Comparison of ENCODE assay signal across 18 cellular contexts in the genomic region with DNA sequence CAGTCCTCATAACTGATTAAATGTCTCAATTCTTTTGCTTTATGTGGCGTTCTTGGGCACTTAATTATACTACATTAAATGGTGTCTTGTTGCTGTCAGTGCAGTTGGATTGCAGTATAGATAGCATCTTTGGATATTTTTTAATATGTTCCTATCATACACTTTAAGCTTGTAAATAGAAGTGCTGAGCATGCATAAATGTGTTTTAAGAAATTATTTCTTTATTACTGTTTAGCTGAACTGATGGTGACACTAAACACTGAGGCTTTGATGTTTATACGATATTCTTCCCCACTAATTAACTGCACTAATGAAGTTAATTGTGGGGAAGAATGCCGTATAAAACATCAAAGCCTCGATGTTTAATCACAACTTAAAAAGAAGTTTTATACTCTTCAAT.
DNase-seq lines count a peak whose midpoint lies in the region; ATAC-seq, FAIRE-seq and TF ChIP-seq lines count a peak whose summit lies in the region.
"Had no signal": no experiment of that assay in that cellular context is flagged by ENCODE, and none has a peak within 500 bp of the region (broad histone marks: within the 10 kb centered on the region; RNA-seq: fewer than 3 reads in every experiment).

No MANE protein-coding gene starts in this region.

- 69% methylated on average over 4 of the region's 4 CpGs for WGBS in SK-N-SH (ENCODE audit: low lambda C conversion rate)
- 59% methylated on average over 4 of the region's 4 CpGs for WGBS in A549 (ENCODE audit: missing lambda C conversion rate)
- no CpG with 5 or more reads among the region's 4 CpGs for WGBS in IMR-90 (ENCODE audit: extremely low coverage in 2 of 2, insufficient read length in 1 of 2), 2 experiments
- WGBS in esophagus muscularis mucosa, result 71% methylated on average over 4 of the region's 4 CpGs

- H3K4me1 ChIP-seq in SK-N-SH (ENCODE audit: control insufficient read depth in 1 of 2, insufficient read depth in 2 of 2, low read depth in 1 of 2, low read length in 1 of 2), result peaks cover 19 to 27% of the 10 kb centered on the region in 2 experiments
- H3K4me1 ChIP-seq in A549, result no peaks in the 10 kb centered on the region
- H3K4me1 ChIP-seq in IMR-90 (ENCODE audit: control insufficient read depth, insufficient read depth, low read length), result peaks cover 20% of the 10 kb centered on the region
- H3K4me1 ChIP-seq in esophagus muscularis mucosa, result peaks cover 3 to 24% (median 21%) of the 10 kb centered on the region in 4 donors

- H2AK5ac ChIP-seq in IMR-90 (ENCODE audit: low read depth, low read length), result no peak overlapping the region

- H3K56ac ChIP-seq in IMR-90 (ENCODE audit: extremely low read depth, insufficient read depth, low read length), result no peak overlapping the region

- DNase-seq in SK-N-SH (no peak), A549 (ENCODE audit: low read depth in 1 of 2, low spot score in 1 of 2) (no peak), IMR-90 (no peak), immature natural killer cell (no peak), esophagus muscularis mucosa (ENCODE audit: extremely low spot score) (no peak), frontal cortex (ENCODE audit: low spot score in 2 of 2) (no peak)
- no peak for DNase-seq in stimulated activated CD4-positive, alpha-beta T cell treated with anti-CD3 and anti-CD28 coated beads, Interleukin-2, amount 100 ng/mL, for 48 hours
- DNase-seq: Calu3; CD8-positive, alpha-beta T cell; GF-D8; H7 had no signal

- no peak overlapping the region for H2BK120ac ChIP-seq in IMR-90 (ENCODE audit: low read depth, low read length)

- H4K20me1 ChIP-seq in SK-N-SH (ENCODE audit: insufficient read depth), result peaks cover 9% of the 10 kb centered on the region
- H4K20me1 ChIP-seq in IMR-90 (ENCODE audit: insufficient read depth, low read length), result peaks cover 6% of the 10 kb centered on the region; the same call in 1 of the 2 replicates

- H3K9me3 ChIP-seq in SK-N-SH (no peaks in the 10 kb centered on the region), A549 (no peaks in the 10 kb centered on the region), IMR-90 (ENCODE audit: control insufficient read depth, insufficient read depth, low read length) (no peaks in the 10 kb centered on the region), esophagus muscularis mucosa (no peaks in the 10 kb centered on the region)
- H3K9me3 ChIP-seq: BLaER1 treated with 17β-estradiol and CSF1 and Interleukin-3, amounts not matched to agents 10 nM and 100 nM had no signal

- H2AK9ac ChIP-seq in IMR-90 (replicated peaks; ENCODE audit: low read depth, low read length, poor library complexity), result no peak overlapping the region

- no peak overlapping the region for H3K4me2 ChIP-seq in SK-N-SH
- no peak overlapping the region for H3K4me2 ChIP-seq in A549
- no peak overlapping the region for H3K4me2 ChIP-seq in IMR-90 (ENCODE audit: low read depth, low read length)
- H3K4me2 ChIP-seq: GM23338 had no signal

- peaks cover 42 to 65% of the 10 kb centered on the region in 2 donors for H3K4me1 Mint-ChIP-seq in immature natural killer cell

- peaks cover 33 to 51% of the 10 kb centered on the region in 2 experiments for H3K79me1 ChIP-seq in IMR-90 (ENCODE audit: low read depth in 1 of 2, low read length in 2 of 2)

- intact Hi-C loops in IMR-90 (cut with micrococcal nuclease), result no loop called here
- intact Hi-C loops in esophagus muscularis mucosa (cut with DNase I), result no loop called here

- H3K9me1 ChIP-seq in IMR-90 (ENCODE audit: insufficient read depth, low read length), result peaks cover 22% of the 10 kb centered on the region

- peaks cover 28% of the 10 kb centered on the region for H3F3A ChIP-seq in SK-N-SH (replicated peaks; ENCODE audit: insufficient read depth)

- H2BK5ac ChIP-seq in IMR-90 (ENCODE audit: low read depth, low read length, poor library complexity, severe bottlenecking), result no peak overlapping the region

- H3K27ac ChIP-seq in SK-N-SH (ENCODE audit: low read depth in 2 of 2, low read length in 1 of 2), result no peak overlapping the region; a peak in 1 of 4 replicates
- no peak overlapping the region for H3K27ac ChIP-seq in A549
- no peak overlapping the region for H3K27ac ChIP-seq in IMR-90 (ENCODE audit: insufficient read depth, low read length)
- no peak overlapping the region for H3K27ac ChIP-seq in esophagus muscularis mucosa (replicated peaks in 1 of 4)
- H3K27ac ChIP-seq: 22Rv1, HL-60 had no signal

- CTCF ChIA-PET in SK-N-SH (lab: Yijun Ruan, JAX) (no interaction called here), A549 (lab: Yijun Ruan, JAX) (no interaction called here), IMR-90 (lab: Yijun Ruan, JAX) (no interaction called here)

- H2BK20ac ChIP-seq in IMR-90 (ENCODE audit: low read depth, low read length), result no peak overlapping the region

- H3K23ac ChIP-seq in IMR-90 (ENCODE audit: low read depth, low read length), result no peak overlapping the region

- peaks cover 0 to 5% (median 3%) of the 10 kb centered on the region in 3 donors for H3K27me3 Mint-ChIP-seq in immature natural killer cell (ENCODE audit: low read depth in 3 of 3)
- H3K27me3 Mint-ChIP-seq: IgD-negative memory B cell had no signal

- H4K91ac ChIP-seq in IMR-90 (ENCODE audit: insufficient read depth, low read depth, low read length), result no peak overlapping the region

- H3K79me2 ChIP-seq in SK-N-SH (ENCODE audit: insufficient read depth), result peaks cover 43% of the 10 kb centered on the region; the same call in 1 of the 2 replicates

- no peak for ATAC-seq in SK-N-SH treated with all-trans-retinoic acid at 6 μM for 48 hours
- ATAC-seq in A549, result no peak
- ATAC-seq in IMR-90 (ENCODE audit: low read depth), result no peak
- ATAC-seq: CD8-positive, alpha-beta T cell; GM23338; HCT116 had no signal

- TF ChIP-seq RAD21 in SK-N-SH (IDR thresholded peaks at IDR 0.05; ENCODE audit: low read length) (no peak), A549 (conservative IDR thresholded peaks at IDR 0.05 in 1 of 2, IDR thresholded peaks at IDR 0.05 in 1 of 2) (no peak), IMR-90 (IDR thresholded peaks at IDR 0.05; ENCODE audit: low read length) (no peak)

- H3K36me3 ChIP-seq in SK-N-SH (replicated peaks in 1 of 2; ENCODE audit: control insufficient read depth in 1 of 2, insufficient read depth in 2 of 2, low read length in 1 of 2), result peaks cover 9 to 13% of the 10 kb centered on the region in 2 experiments
- peaks cover 7% of the 10 kb centered on the region for H3K36me3 ChIP-seq in IMR-90 (ENCODE audit: control insufficient read depth, insufficient read depth, low read length)
- H3K36me3 ChIP-seq in esophagus muscularis mucosa, result no peaks in the 10 kb centered on the region

- H4K8ac ChIP-seq in IMR-90 (ENCODE audit: low read depth in 2 of 2, low read length in 2 of 2), result no peak overlapping the region

- dilution Hi-C loops in IMR-90 (cut with HindIII; ENCODE audit: low sequenced_read_pairs, unreplicated experiment), result no loop called here

- H3K14ac ChIP-seq in IMR-90 (replicated peaks; ENCODE audit: low read depth, low read length), result no peak overlapping the region

- no peak overlapping the region for H2BK15ac ChIP-seq in IMR-90 (ENCODE audit: low read depth, low read length)

- TF ChIP-seq EP300 in SK-N-SH (IDR thresholded peaks at IDR 0.05; ENCODE audit: borderline replicate concordance in 1 of 2, low read depth in 1 of 2, low read length in 1 of 2) (no peak; a peak in 1 of 4 replicates), A549 (IDR thresholded peaks at IDR 0.05) (no peak), esophagus muscularis mucosa (IDR thresholded peaks at IDR 0.05) (no peak)

- H3K27me3 ChIP-seq in SK-N-SH (ENCODE audit: insufficient read depth), result no peaks in the 10 kb centered on the region
- no peaks in the 10 kb centered on the region for H3K27me3 ChIP-seq in IMR-90 (ENCODE audit: control insufficient read depth, insufficient read depth, low read length)
- no peaks in the 10 kb centered on the region for H3K27me3 ChIP-seq in esophagus muscularis mucosa
- H3K27me3 ChIP-seq: BLaER1 treated with 17β-estradiol and CSF1 and Interleukin-3, amounts not matched to agents 10 nM and 100 nM had no signal

- H4K5ac ChIP-seq in IMR-90 (ENCODE audit: low read depth, low read length), result no peak overlapping the region

- FAIRE-seq in A549 (lab: Jason Lieb, UNC), result no peak
- FAIRE-seq in frontal cortex (lab: Jason Lieb, UNC), result no peak

- no peaks in the 10 kb centered on the region for H3K9me3 Mint-ChIP-seq in immature natural killer cell
- H3K9me3 Mint-ChIP-seq: CD8-positive, alpha-beta T cell; GM23338; IgD-negative memory B cell had no signal

- peak overlapping the region in 5 of 6 donors; percentile 52 to 89 (median 81) for H3K27ac Mint-ChIP-seq in immature natural killer cell
- H3K27ac Mint-ChIP-seq: CD8-positive, alpha-beta T cell; GM23338; IgD-negative memory B cell had no signal

- TF ChIP-seq POLR2A in A549 (IDR thresholded peaks at IDR 0.05; ENCODE audit: low read length), result no peak
- no peak for TF ChIP-seq POLR2A in IMR-90 (IDR thresholded peaks at IDR 0.05; ENCODE audit: low read depth, low read length)
- no peak for TF ChIP-seq POLR2A in esophagus muscularis mucosa (IDR thresholded peaks at IDR 0.05; ENCODE audit: low read depth)

- no peaks in the 10 kb centered on the region for H3K9me2 ChIP-seq in SK-N-SH

- no TSS peak for BruUV-seq in IMR-90 (replicated peaks; lab: Mats Ljungman, UMichigan)

- in situ Hi-C loops in IMR-90 (cut with MboI; ENCODE audit: low sequenced_read_pairs), result no loop called here

- H3K9ac ChIP-seq in SK-N-SH, result no peak overlapping the region
- H3K9ac ChIP-seq in IMR-90 (ENCODE audit: low read depth, low read length), result no peak overlapping the region

- POLR2A ChIA-PET in SK-N-SH (lab: Yijun Ruan, JAX) (no interaction called here), A549 (lab: Yijun Ruan, JAX) (no interaction called here), IMR-90 (lab: Charles Lee; ENCODE audit: unreplicated experiment) (no interaction called here)

- TF ChIP-seq CTCF in SK-N-SH (IDR thresholded peaks at IDR 0.05), result no peak
- no peak for TF ChIP-seq CTCF in A549 (IDR thresholded peaks at IDR 0.05)
- no peak for TF ChIP-seq CTCF in IMR-90 (conservative IDR thresholded peaks at IDR 0.05; ENCODE audit: low read depth, low read length)
- TF ChIP-seq CTCF in esophagus muscularis mucosa (IDR thresholded peaks at IDR 0.05), result no peak

- H2AFZ ChIP-seq in SK-N-SH (ENCODE audit: low read depth) (no peak overlapping the region), IMR-90 (replicated peaks; ENCODE audit: low read length, poor library complexity) (no peak overlapping the region)
- H2AFZ ChIP-seq: GM23338 had no signal

- no peak overlapping the region for H3K4me3 Mint-ChIP-seq in immature natural killer cell
- H3K4me3 Mint-ChIP-seq: CD8-positive, alpha-beta T cell; GM23338; IgD-negative memory B cell had no signal

- no peak overlapping the region for H3K18ac ChIP-seq in IMR-90 (ENCODE audit: low read depth, low read length)

- no peak overlapping the region for H3K4ac ChIP-seq in IMR-90 (ENCODE audit: low read depth, low read length)

- H3K4me3 ChIP-seq in SK-N-SH (ENCODE audit: low read depth in 2 of 2, low read length in 1 of 2) (no peak overlapping the region), A549 (no peak overlapping the region), IMR-90 (ENCODE audit: insufficient read depth, low read depth, low read length) (no peak overlapping the region), esophagus muscularis mucosa (no peak overlapping the region)
- H3K4me3 ChIP-seq: BLaER1 treated with 17β-estradiol and CSF1 and Interleukin-3, amounts not matched to agents 10 nM and 100 nM; GM23338 had no signal

- H3K36me3 Mint-ChIP-seq in immature natural killer cell, result peaks cover 0 to 13% (median 4%) of the 10 kb centered on the region in 3 donors

TF ChIP-seq in IMR-90, 13 proteins besides CTCF, POLR2A, EP300 and RAD21 (continues in another document):
- TF ChIP-seq BHLHE40 (IDR thresholded peaks at IDR 0.05; ENCODE audit: low read depth, low read length), result no peak
